17 cellular contexts compared by ENCODE assay signal in the genomic region with DNA sequence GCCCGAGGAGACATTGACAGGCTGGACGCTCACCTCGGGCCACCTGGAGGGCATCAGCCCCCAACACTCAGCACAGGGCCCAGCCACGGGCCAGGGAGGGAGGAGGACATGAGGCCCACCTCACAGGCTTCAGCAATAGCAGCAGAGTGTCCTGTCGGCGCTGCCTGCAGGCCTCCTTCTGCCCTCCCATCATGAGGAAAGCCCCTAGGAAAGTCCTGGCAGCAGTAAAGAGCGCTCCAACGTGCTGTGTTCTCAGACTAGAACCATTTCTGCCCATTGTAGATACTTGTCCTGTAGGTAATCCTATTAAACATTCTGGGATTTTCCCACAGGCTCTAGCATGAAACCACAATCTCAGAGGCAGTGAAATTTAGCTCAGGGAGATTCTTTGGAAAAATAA.
DNase-seq lines count a peak whose midpoint lies in the region; ATAC-seq and TF ChIP-seq lines count a peak whose summit lies in the region.
"Had no signal": no experiment of that assay in that cellular context is flagged by ENCODE, and none has a peak within 500 bp of the region (broad histone marks: within the 10 kb centered on the region; RNA-seq: fewer than 3 reads in every experiment).

No MANE protein-coding gene starts in this region.

- intact Hi-C loops in Panc1 (cut with micrococcal nuclease; ENCODE audit: unreplicated experiment): no loop called here
- intact Hi-C loops in cardiac septum (cut with DNase I): no loop called here

- H3K9me3 ChIP-seq in Panc1 (ENCODE audit: control insufficient read depth, insufficient read depth, low read depth, low read length): no peaks in the 10 kb centered on the region
- H3K9me3 ChIP-seq: BE2C had no signal

- H3K27ac ChIP-seq in Panc1 (ENCODE audit: low read length): no peak overlapping the region
- H3K27ac ChIP-seq: RWPE1 had no signal

- no TSS peak for BruUV-seq in Panc1 (replicated peaks; lab: Mats Ljungman, UMichigan)

- in situ Hi-C loops in Panc1 (cut with HindIII; ENCODE audit: low pct_unique_long_range_greater_than_20kb, low sequenced_read_pairs): no loop called here

- no peaks in the 10 kb centered on the region for H3K4me1 ChIP-seq in Panc1 (ENCODE audit: control insufficient read depth, insufficient read depth, low read length)
- H3K4me1 ChIP-seq: BE2C had no signal

- H3K36me3 ChIP-seq in Panc1 (ENCODE audit: control insufficient read depth, insufficient read depth, low read length): no peaks in the 10 kb centered on the region
- H3K36me3 ChIP-seq: BE2C had no signal

- CTCF ChIA-PET in GM10248 (lab: Yijun Ruan, JAX) (interaction anchor here (1.2 kb wide), 1 partner anchor 9 kb away, joined by 4 read pairs; no protein-coding TSS in a partner anchor), Panc1 (lab: Charles Lee) (no interaction called here)

- peaks cover 4% of the 10 kb centered on the region; the same call in 1 of the 2 replicates for H3K27me3 ChIP-seq in Panc1 (ENCODE audit: control insufficient read depth, insufficient read depth, low read length)
- H3K27me3 ChIP-seq: BE2C had no signal

- peak; percentile 28 for DNase-seq in GM10248 (ENCODE audit: extremely low spot score)
- DNase-seq in Panc1 (ENCODE audit: low read depth, low spot score): no peak
- DNase-seq in renal cortical epithelial cell (ENCODE audit: low read depth): peak; percentile 6
- DNase-seq in cardiac septum (ENCODE audit: low spot score): no peak
- DNase-seq: CD4-positive, alpha-beta T cell; KBM-7; NCI-H187; NCI-H2227 treated with DMSO at 0.1 percent for 48 hours; NCI-H510A treated with DMSO at 0.1 percent for 48 hours; NCI-H774; T-helper 1 cell had no signal

- H3K4me3 ChIP-seq in Panc1 (ENCODE audit: low read depth in 2 of 2, low read length in 2 of 2): no peak overlapping the region

- no peak for TF ChIP-seq CTCF in GM10248 (IDR thresholded peaks at IDR 0.05; ENCODE audit: control extremely low read depth, extremely low read depth, low read depth, missing control alignments)
- no peak for TF ChIP-seq CTCF in Panc1 (IDR thresholded peaks at IDR 0.05)

- ATAC-seq in HG02571 (IDR thresholded peaks at IDR 0.05; ENCODE audit: unreplicated experiment) (peak; percentile 61), Panc1 (peak; percentile 51; the same call in 1 of the 2 replicates), HG03280 (IDR thresholded peaks at IDR 0.05; ENCODE audit: unreplicated experiment) (no peak), HG03565 (IDR thresholded peaks at IDR 0.05; ENCODE audit: unreplicated experiment) (no peak)
- ATAC-seq: PC-3 had no signal

- POLR2A ChIA-PET in GM10248 (lab: Yijun Ruan, JAX): no interaction called here
- POLR2A ChIA-PET in Panc1 (lab: Charles Lee): no interaction called here

Comparison
In these comparisons a context has a peak if more than half of its experiments do, and no peak if none do; other contexts are left out.
1. DNase-seq: peak in GM10248 (single experiment) and renal cortical epithelial cell (single experiment); none in Panc1 (single experiment) and cardiac septum (single experiment).
2. ATAC-seq: peak in HG02571 (single experiment) and Panc1 (single experiment); none in HG03280 (single experiment) and HG03565 (single experiment).